Comparison of ENCODE assay signal across 20 cellular contexts in the genomic region with DNA sequence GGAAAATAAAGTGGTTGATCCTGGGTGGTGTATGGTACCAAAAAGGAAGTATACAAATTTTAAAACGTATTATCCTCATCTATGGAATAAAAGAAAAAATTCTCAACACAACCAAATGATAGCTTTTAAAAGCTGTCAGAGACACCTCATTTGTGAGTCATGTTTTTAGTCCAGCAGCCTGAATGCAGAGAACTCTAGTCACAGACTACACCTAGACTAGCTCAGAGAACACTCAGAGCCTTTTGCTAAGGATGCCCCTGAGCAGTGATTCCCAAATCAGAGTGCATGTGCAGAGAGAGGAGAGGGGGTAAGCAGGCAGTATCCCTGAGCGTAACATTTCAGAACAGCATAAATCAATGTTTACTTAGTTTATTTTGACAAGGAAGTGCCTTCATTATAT.
"Had no signal": no experiment of that assay in that cellular context is flagged by ENCODE, and none has a peak within 500 bp of the region (broad histone marks: within the 10 kb centered on the region; RNA-seq: fewer than 3 reads in every experiment).

No MANE protein-coding gene starts in this region.

- H3K27me3 ChIP-seq: esophagus squamous epithelium, gastroesophageal sphincter, neural progenitor cell, ovary, stomach, transverse colon had no signal

- H3K36me3 ChIP-seq: esophagus squamous epithelium, gastroesophageal sphincter, neural progenitor cell, ovary, stomach, thoracic aorta, transverse colon had no signal

- H3K27ac Mint-ChIP-seq: natural killer cell treated with Interleukin-12 subunit alpha and Interleukin-12 subunit beta and Interleukin-15 and Interleukin-18, amount 100 ng/mL, for 72 hours; neural progenitor cell had no signal

- H3K27ac ChIP-seq: esophagus squamous epithelium, gastroesophageal sphincter, neural progenitor cell, ovary, stomach, thoracic aorta, transverse colon had no signal

- H3K9me3 ChIP-seq: esophagus squamous epithelium, gastroesophageal sphincter, ovary, stomach, thoracic aorta, transverse colon had no signal

- H3K36me3 Mint-ChIP-seq: natural killer cell treated with Interleukin-12 subunit alpha and Interleukin-12 subunit beta and Interleukin-15 and Interleukin-18, amount 100 ng/mL, for 72 hours; neural progenitor cell had no signal

- H3K4me3 Mint-ChIP-seq: natural killer cell treated with Interleukin-12 subunit alpha and Interleukin-12 subunit beta and Interleukin-15 and Interleukin-18, amount 100 ng/mL, for 72 hours; neural progenitor cell had no signal

- H3K4me1 ChIP-seq: esophagus squamous epithelium, gastroesophageal sphincter, neural progenitor cell, stomach, transverse colon had no signal

- H3K4me3 ChIP-seq: esophagus squamous epithelium, gastroesophageal sphincter, neural progenitor cell, ovary, stomach, thoracic aorta, transverse colon had no signal

- ATAC-seq: gastroesophageal sphincter; left lobe of liver; natural killer cell treated with Interleukin-12 subunit alpha and Interleukin-12 subunit beta and Interleukin-15 and Interleukin-18, amount 100 ng/mL, for 72 hours; right cardiac atrium had no signal

- H2AFZ ChIP-seq: neural progenitor cell had no signal

- H3K9me3 Mint-ChIP-seq: neural progenitor cell had no signal

- H3K4me2 ChIP-seq: neural progenitor cell had no signal

- H3K27me3 Mint-ChIP-seq: natural killer cell treated with Interleukin-12 subunit alpha and Interleukin-12 subunit beta and Interleukin-15 and Interleukin-18, amount 100 ng/mL, for 72 hours had no signal

- DNase-seq: effector memory CD4-positive, alpha-beta T cell; esophagus squamous epithelium; foreskin fibroblast; glutamatergic neuron; islet precursor cell; midbrain; nucleus accumbens; ovary; right cardiac atrium; small intestine; stimulated activated CD4-positive, alpha-beta T cell treated with anti-CD3 and anti-CD28 coated beads, Interleukin-12 subunit alpha, Interleukin-12 subunit beta, amount 100 ng/mL, for 4 hours; stimulated activated naive CD4-positive, alpha-beta T cell; stomach; substantia nigra; transverse colon had no signal
